20 cellular contexts compared by ENCODE assay signal in genomic region chr10:93926613-93927012, GRCh38. TPM values are rescaled to one million over a fixed set of nuclear protein-coding genes. Genes with fewer than 3 reads are reported as not detected.
DNase-seq lines count a peak whose midpoint lies in the region; ATAC-seq and TF ChIP-seq lines count a peak whose summit lies in the region.
"Had no signal": no experiment of that assay in that cellular context is flagged by ENCODE, and none has a peak within 500 bp of the region (broad histone marks: within the 10 kb centered on the region; RNA-seq: fewer than 3 reads in every experiment).

No MANE protein-coding gene starts in this region.

- no peak for ATAC-seq in GM18519 (IDR thresholded peaks at IDR 0.05; ENCODE audit: low FRiP score, unreplicated experiment)
- ATAC-seq: Panc1 had no signal

- H3K4me3 ChIP-seq in mammary epithelial cell (replicated peaks in 1 of 3; ENCODE audit: insufficient read depth in 1 of 3, low read depth in 2 of 3, low read length in 3 of 3): no peak overlapping the region
- no peak overlapping the region for H3K4me3 ChIP-seq in adipocyte (ENCODE audit: low read length)
- H3K4me3 ChIP-seq in fibroblast of the aortic adventitia (ENCODE audit: low read depth, low read length): no peak overlapping the region
- H3K4me3 ChIP-seq: SJCRH30 had no signal

- TF ChIP-seq CTCF in mammary epithelial cell (conservative IDR thresholded peaks at IDR 0.05 in 1 of 2, IDR thresholded peaks at IDR 0.05 in 1 of 2; ENCODE audit: extremely low read depth in 1 of 2, insufficient read depth in 1 of 2, low read depth in 1 of 2, low read length in 2 of 2) (no peak), MCF 10A (IDR thresholded peaks at IDR 0.05; ENCODE audit: unreplicated experiment) (no peak), fibroblast of the aortic adventitia (IDR thresholded peaks at IDR 0.05; ENCODE audit: insufficient read depth, low read length) (no peak)

- no peak overlapping the region for H3K27ac ChIP-seq in mammary epithelial cell (ENCODE audit: insufficient read depth, low read depth, low read length)
- H3K27ac ChIP-seq: SJCRH30 had no signal

- H3K9ac ChIP-seq in mammary epithelial cell (ENCODE audit: insufficient read depth, low read length): no peak overlapping the region
- H3K9ac ChIP-seq in adipocyte (ENCODE audit: low read length): no peak overlapping the region

- H3K27me3 Mint-ChIP-seq in MCF 10A (ENCODE audit: insufficient read depth, unreplicated experiment): no peaks in the 10 kb centered on the region

- in situ Hi-C loops in mammary epithelial cell (cut with MboI; ENCODE audit: low sequenced_read_pairs in 2 of 2): loop anchor here in 1 of 2 donors (10.0 kb wide), 1 partner anchor 388 kb away; no protein-coding TSS in a partner anchor

- H3K27ac Mint-ChIP-seq in MCF 10A (ENCODE audit: low read depth, unreplicated experiment): no peak overlapping the region
- H3K27ac Mint-ChIP-seq: CD8-positive, alpha-beta memory T cell; IgD-negative memory B cell had no signal

- dilution Hi-C loops in mammary epithelial cell (cut with HindIII; ENCODE audit: low sequenced_read_pairs): no loop called here

- H3K36me3 ChIP-seq in mammary epithelial cell (ENCODE audit: insufficient read depth, low read length) (no peaks in the 10 kb centered on the region), adipocyte (ENCODE audit: control insufficient read depth, insufficient read depth, low read length, severe bottlenecking) (no peaks in the 10 kb centered on the region)
- H3K36me3 ChIP-seq: SJCRH30 had no signal

- peaks cover 7% of the 10 kb centered on the region for H3K9me3 Mint-ChIP-seq in MCF 10A (ENCODE audit: unreplicated experiment)

- intact Hi-C loops in mammary epithelial cell (cut with micrococcal nuclease): no loop called here
- intact Hi-C loops in MCF 10A (cut with micrococcal nuclease): no loop called here

- H3K4me3 Mint-ChIP-seq in MCF 10A (ENCODE audit: unreplicated experiment): no peak overlapping the region
- H3K4me3 Mint-ChIP-seq: IgD-negative memory B cell had no signal

- no peaks in the 10 kb centered on the region for H3K4me1 ChIP-seq in mammary epithelial cell (ENCODE audit: insufficient read depth, low read length)
- no peaks in the 10 kb centered on the region for H3K4me1 ChIP-seq in adipocyte (ENCODE audit: control insufficient read depth, insufficient read depth, low read length)
- H3K4me1 ChIP-seq: SJCRH30 had no signal

- H3K4me2 ChIP-seq in mammary epithelial cell (ENCODE audit: insufficient read depth, low read depth, low read length): peak overlapping the region; percentile 4

- no peak overlapping the region for H2AFZ ChIP-seq in mammary epithelial cell (ENCODE audit: low read depth, low read length)

- H4K20me1 ChIP-seq in mammary epithelial cell (ENCODE audit: insufficient read depth, low read length): no peaks in the 10 kb centered on the region

- no peaks in the 10 kb centered on the region for H3K27me3 ChIP-seq in mammary epithelial cell (ENCODE audit: insufficient read depth, low read length)
- no peaks in the 10 kb centered on the region for H3K27me3 ChIP-seq in adipocyte (replicated peaks; ENCODE audit: control insufficient read depth, insufficient read depth, low read length)
- H3K27me3 ChIP-seq: SJCRH30 had no signal

- BruUV-seq in mammary epithelial cell (replicated peaks; lab: Mats Ljungman, UMichigan) (no TSS peak), MCF 10A (replicated peaks; lab: Mats Ljungman, UMichigan) (no TSS peak)

- WGBS in mammary epithelial cell (ENCODE audit: low coverage, missing lambda C conversion rate): 0% methylated on average over 1 of the region's 1 CpG

- DNase-seq in mammary epithelial cell: peak; percentile 31
- DNase-seq in MCF 10A (ENCODE audit: unreplicated experiment): no peak
- peak; percentile 13 for DNase-seq in adipocyte (ENCODE audit: low read depth)
- DNase-seq in fibroblast of the aortic adventitia (ENCODE audit: low read depth): peak; percentile 9
- DNase-seq in cortex of kidney (lab: John Stamatoyannopoulos, UW): no peak
- no peak for DNase-seq in germinal center (ENCODE audit: low spot score)
- DNase-seq: 8988T; AML-193; C1 segment of cervical spinal cord; CD8-positive, alpha-beta memory T cell; MM.1S; NCI-H1092; NCI-H146; NCI-H2029; NCI-H524 treated with DMSO at 0.1 percent for 48 hours; NCI-H82; SJCRH30 had no signal

- POLR2A ChIA-PET in MCF 10A (lab: Yijun Ruan, JAX): no interaction called here

- H3K9me3 ChIP-seq in mammary epithelial cell (replicated peaks; ENCODE audit: insufficient read depth, low read length) (no peaks in the 10 kb centered on the region), adipocyte (ENCODE audit: control insufficient read depth, low read length) (no peaks in the 10 kb centered on the region)
- H3K9me3 ChIP-seq: SJCRH30 had no signal

- no peaks in the 10 kb centered on the region for H3K79me2 ChIP-seq in mammary epithelial cell (ENCODE audit: insufficient read depth, low read length)

- no peaks in the 10 kb centered on the region for H3K4me1 Mint-ChIP-seq in MCF 10A (ENCODE audit: insufficient read depth, unreplicated experiment)
- H3K4me1 Mint-ChIP-seq: CD8-positive, alpha-beta memory T cell; IgD-negative memory B cell had no signal

- no peaks in the 10 kb centered on the region for H3K36me3 Mint-ChIP-seq in MCF 10A (ENCODE audit: insufficient read depth, unreplicated experiment)

- CTCF ChIA-PET in mammary epithelial cell (lab: Charles Lee; ENCODE audit: low non-redundant PET): no interaction called here
- CTCF ChIA-PET in MCF 10A (lab: Yijun Ruan, JAX): interaction anchor here (0.6 to 1.8 kb wide), 2 partner anchors 394 to 438 kb away, joined by 3 to 9 read pairs; no protein-coding TSS in a partner anchor

RNA-seq across cellular contexts. Expression of gene SLC35G1, which starts 32.8 kb away (rescaled TPM):
- total RNA-seq in mammary epithelial cell (1 to 10 TPM; 4.7 to 5.3 TPM), MCF 10A (2022) (3.2 and 4.9 TPM in 2 replicates), fibroblast of the aortic adventitia (ENCODE audit: low replicate concordance) (3.8 and 6.2 TPM in 2 replicates)
- 3.9 TPM for polyA plus RNA-seq in mammary epithelial cell
- 4.2 TPM for polyA minus RNA-seq in mammary epithelial cell

Comparison
In these comparisons a context has a peak if more than half of its experiments do, and no peak if none do; other contexts are left out.
1. DNase-seq: peak in mammary epithelial cell (single experiment), adipocyte (single experiment) and fibroblast of the aortic adventitia (single experiment); none in MCF 10A (single experiment), cortex of kidney (single experiment) and germinal center (single experiment).